33 cellular contexts compared by ENCODE assay signal in the genomic region with DNA sequence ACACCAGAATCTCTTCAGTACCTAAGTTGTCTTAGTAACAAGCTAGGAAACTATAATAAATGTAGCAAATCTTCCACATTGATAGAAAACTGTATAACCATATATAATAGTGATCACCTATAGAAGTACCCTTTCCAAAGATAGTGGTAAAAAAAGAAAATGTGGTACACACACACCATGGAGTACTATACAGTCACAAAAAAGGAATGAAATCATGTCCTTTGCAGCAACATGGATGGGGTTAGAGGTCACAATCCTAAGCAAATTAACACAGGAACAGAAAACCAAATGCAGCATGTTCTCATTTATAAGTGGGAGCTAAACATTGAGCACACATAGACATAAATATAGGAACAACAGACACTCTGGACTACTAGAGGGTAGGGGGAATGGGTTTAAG.
"Had no signal": no experiment of that assay in that cellular context is flagged by ENCODE, and none has a peak within 500 bp of the region (broad histone marks: within the 10 kb centered on the region; RNA-seq: fewer than 3 reads in every experiment).

No MANE protein-coding gene starts in this region.

- FAIRE-seq: endometrium, endothelial cell of umbilical vein, frontal cortex had no signal

- H3K27ac Mint-ChIP-seq: activated B cell treated with CpG ODN at 0.5 μM for 24 hours; activated CD8-positive, alpha-beta T cell treated with anti-CD3 and anti-CD28 coated beads for 36 hours; activated naive CD4-positive, alpha-beta T cell treated with anti-CD3 and anti-CD28 coated beads for 36 hours; activated naive CD4-positive, alpha-beta T cell treated with anti-CD3 and anti-CD28 coated beads, Interleukin-2, amount 50 U/mL, for 24 hours; activated naive CD8-positive, alpha-beta T cell treated with anti-CD3 and anti-CD28 coated beads for 36 hours; activated naive CD8-positive, alpha-beta T cell treated with anti-CD3 and anti-CD28 coated beads, Interleukin-2, amount 50 U/mL, for 24 hours; activated T-helper 2 cell treated with anti-CD3 and anti-CD28 coated beads, Interferon-gamma antibody, Interleukin-2, Interleukin-4, amounts not matched to agents 10 μg/mL and 5 μg/mL and 100 μg/mL, durations not matched to agents 14 hours and 24 hours and 36 hours; T-helper 17 cell; T-helper 2 cell treated with Interferon-gamma antibody and Interleukin-4, amounts not matched to agents 5 μg/mL and 100 μg/mL, for 36 hours had no signal

- H3K27me3 ChIP-seq: adrenal gland, body of pancreas, cardiac muscle cell, colonic mucosa, heart right ventricle had no signal

- H3K36me3 Mint-ChIP-seq: activated naive CD4-positive, alpha-beta T cell treated with anti-CD3 and anti-CD28 coated beads, Interleukin-2, amount 50 U/mL, for 24 hours; activated naive CD8-positive, alpha-beta T cell treated with anti-CD3 and anti-CD28 coated beads for 36 hours had no signal

- H3K4me1 ChIP-seq: adrenal gland, body of pancreas, colonic mucosa, heart right ventricle had no signal

- H3K9me3 Mint-ChIP-seq: activated B cell treated with CpG ODN at 0.5 μM for 24 hours; activated CD8-positive, alpha-beta T cell treated with anti-CD3 and anti-CD28 coated beads for 36 hours; activated naive CD8-positive, alpha-beta T cell treated with anti-CD3 and anti-CD28 coated beads for 36 hours; activated naive CD8-positive, alpha-beta T cell treated with anti-CD3 and anti-CD28 coated beads, Interleukin-2, amount 50 U/mL, for 24 hours had no signal

- H3K4me3 ChIP-seq: adrenal gland, body of pancreas, cardiac muscle cell, colonic mucosa, heart right ventricle had no signal

- H3K36me3 ChIP-seq: adrenal gland, cardiac muscle cell, colonic mucosa, heart right ventricle, WERI-Rb-1 had no signal

- H3K4me3 Mint-ChIP-seq: activated B cell treated with CpG ODN at 0.5 μM for 24 hours; activated CD8-positive, alpha-beta T cell treated with anti-CD3 and anti-CD28 coated beads for 36 hours; activated naive CD4-positive, alpha-beta T cell treated with anti-CD3 and anti-CD28 coated beads for 36 hours; activated naive CD4-positive, alpha-beta T cell treated with anti-CD3 and anti-CD28 coated beads, Interleukin-2, amount 50 U/mL, for 24 hours; activated naive CD8-positive, alpha-beta T cell treated with anti-CD3 and anti-CD28 coated beads for 36 hours; activated naive CD8-positive, alpha-beta T cell treated with anti-CD3 and anti-CD28 coated beads, Interleukin-2, amount 50 U/mL, for 24 hours; activated T-cell treated with anti-CD3 and anti-CD28 coated beads, Interleukin-2, amount 50 U/mL, for 4 hours; T-helper 17 cell; T-helper 2 cell treated with Interferon-gamma antibody and Interleukin-4, amounts not matched to agents 5 μg/mL and 100 μg/mL, for 36 hours had no signal

- DNase-seq: activated B cell treated with CpG ODN at 0.5 μM for 24 hours; activated CD4-positive, alpha-beta T cell treated with anti-CD3 and anti-CD28 coated beads for 48 hours; activated CD4-positive, alpha-beta T cell treated with anti-CD3 and anti-CD28 coated beads, Interleukin-2, amount 50 U/mL, for 1 hour; activated CD4-positive, alpha-beta T cell treated with anti-CD3 and anti-CD28 coated beads, Interleukin-2, amount 50 U/mL, for 48 hours; activated CD8-positive, alpha-beta memory T cell treated with anti-CD3 and anti-CD28 coated beads for 24 hours; activated effector memory CD4-positive, alpha-beta T cell treated with anti-CD3 and anti-CD28 coated beads, Interleukin-2, amount 50 U/mL, for 16 hours; activated naive CD4-positive, alpha-beta T cell treated with anti-CD3 and anti-CD28 coated beads for 36 hours; activated naive CD8-positive, alpha-beta T cell treated with anti-CD3 and anti-CD28 coated beads for 36 hours; activated naive CD8-positive, alpha-beta T cell treated with anti-CD3 and anti-CD28 coated beads, Interleukin-2, amount 50 U/mL, for 24 hours; activated T-cell treated with anti-CD3 and anti-CD28 coated beads, Interleukin-2, amount 50 U/mL, for 4 hours; adrenal gland; amygdala; aorta; body of pancreas; central memory CD4-positive, alpha-beta T cell; cerebellar nuclear complex; colonic mucosa; effector CD8-positive, alpha-beta T cell; glutamatergic neuron; heart right ventricle; T-helper 1 cell; T-helper 17 cell; T1000; WERI-Rb-1 had no signal

- H3K27ac ChIP-seq: adrenal gland, body of pancreas, cardiac muscle cell, colonic mucosa, heart right ventricle, WERI-Rb-1 had no signal

- ATAC-seq: activated CD4-positive, CD25-positive, alpha-beta regulatory T cell treated with anti-CD3 and anti-CD28 coated beads, Interleukin-2, amount 50 U/mL, for 24 hours; activated CD8-positive, alpha-beta T cell treated with anti-CD3 and anti-CD28 coated beads for 36 hours; activated naive CD8-positive, alpha-beta T cell treated with anti-CD3 and anti-CD28 coated beads, Interleukin-2, amount 50 U/mL, for 24 hours; activated T-cell treated with anti-CD3 and anti-CD28 coated beads, Interleukin-2, amount 50 U/mL, for 4 hours; body of pancreas; heart right ventricle; T-helper 17 cell had no signal

- H3K4me1 Mint-ChIP-seq: activated B cell treated with CpG ODN at 0.5 μM for 24 hours; activated naive CD4-positive, alpha-beta T cell treated with anti-CD3 and anti-CD28 coated beads, Interleukin-2, amount 50 U/mL, for 24 hours; activated naive CD8-positive, alpha-beta T cell treated with anti-CD3 and anti-CD28 coated beads for 36 hours; activated naive CD8-positive, alpha-beta T cell treated with anti-CD3 and anti-CD28 coated beads, Interleukin-2, amount 50 U/mL, for 24 hours; T-helper 17 cell had no signal

- H3K9me3 ChIP-seq: adrenal gland, body of pancreas, colonic mucosa had no signal

- H3K27me3 Mint-ChIP-seq: activated B cell treated with CpG ODN at 0.5 μM for 24 hours; activated CD8-positive, alpha-beta T cell treated with anti-CD3 and anti-CD28 coated beads for 36 hours; activated naive CD4-positive, alpha-beta T cell treated with anti-CD3 and anti-CD28 coated beads, Interleukin-2, amount 50 U/mL, for 24 hours; activated naive CD8-positive, alpha-beta T cell treated with anti-CD3 and anti-CD28 coated beads for 36 hours; activated naive CD8-positive, alpha-beta T cell treated with anti-CD3 and anti-CD28 coated beads, Interleukin-2, amount 50 U/mL, for 24 hours; T-helper 17 cell had no signal
